ENCODE assay signal across 16 cellular contexts in genomic region chr12:45131506-45131905, GRCh38.
"Had no signal": no experiment of that assay in that cellular context is flagged by ENCODE, and none has a peak within 500 bp of the region (broad histone marks: within the 10 kb centered on the region; RNA-seq: fewer than 3 reads in every experiment).

No MANE protein-coding gene starts in this region.

- H3K27me3 ChIP-seq: cardiac muscle cell, hepatocyte, suprapubic skin, transverse colon had no signal

- H2AFZ ChIP-seq: hepatocyte had no signal

- H3K27ac ChIP-seq: cardiac muscle cell, esophagus squamous epithelium, hepatocyte, suprapubic skin, transverse colon had no signal

- DNase-seq: activated T-cell treated with anti-CD3 and anti-CD28 coated beads for 4 hours, esophagus squamous epithelium had no signal

- H3K4me1 ChIP-seq: suprapubic skin, transverse colon had no signal

- H3K27ac Mint-ChIP-seq: activated CD4-positive, alpha-beta memory T cell treated with anti-CD3 and anti-CD28 coated beads for 36 hours; activated naive CD8-positive, alpha-beta T cell treated with anti-CD3 and anti-CD28 coated beads for 36 hours; activated T-helper 1 cell treated with anti-CD3 and anti-CD28 coated beads, Interleukin-12 subunit alpha, Interleukin-12 subunit beta, Interleukin-2, Interleukin-4 antibody, amounts not matched to agents 30 ng/mL and 10 ng/mL and 1 ng/mL, durations not matched to agents 14 hours and 24 hours and 36 hours; dendritic cell treated with granulocyte-macrophage colony-stimulating factor and Interleukin-4, amounts not matched to agents 40 ng/mL and 50 ng/mL, for 4 days; effector memory CD8-positive, alpha-beta T cell; stimulated activated naive CD8-positive, alpha-beta T cell treated with anti-CD3 and anti-CD28 coated beads, Interleukin-15, amount 100 ng/mL, for 72 hours; T-helper 1 cell treated with Interleukin-12 subunit alpha and Interleukin-12 subunit beta and Interleukin-4 antibody, amounts not matched to agents 30 μg/mL and 1 μg/mL, for 36 hours; WTC11 had no signal

- H3K4me1 Mint-ChIP-seq: activated naive CD8-positive, alpha-beta T cell treated with anti-CD3 and anti-CD28 coated beads for 36 hours; stimulated activated naive CD8-positive, alpha-beta T cell treated with anti-CD3 and anti-CD28 coated beads, Interleukin-15, amount 100 ng/mL, for 72 hours had no signal

- H3K36me3 ChIP-seq: cardiac muscle cell, esophagus squamous epithelium, suprapubic skin, transverse colon had no signal

- H3K4me3 ChIP-seq: cardiac muscle cell, esophagus squamous epithelium, hepatocyte, lung, suprapubic skin, transverse colon had no signal

- H3K27me3 Mint-ChIP-seq: dendritic cell treated with granulocyte-macrophage colony-stimulating factor and Interleukin-4, amounts not matched to agents 40 ng/mL and 50 ng/mL, for 4 days had no signal

- H3K4me2 ChIP-seq: hepatocyte had no signal

- H3K79me2 ChIP-seq: hepatocyte had no signal

- H3K9me3 Mint-ChIP-seq: activated CD4-positive, alpha-beta memory T cell treated with anti-CD3 and anti-CD28 coated beads for 36 hours; activated naive CD8-positive, alpha-beta T cell treated with anti-CD3 and anti-CD28 coated beads for 36 hours; activated T-helper 1 cell treated with anti-CD3 and anti-CD28 coated beads, Interleukin-12 subunit alpha, Interleukin-12 subunit beta, Interleukin-2, Interleukin-4 antibody, amounts not matched to agents 30 ng/mL and 10 ng/mL and 1 ng/mL, durations not matched to agents 14 hours and 24 hours and 36 hours; dendritic cell treated with granulocyte-macrophage colony-stimulating factor and Interleukin-4, amounts not matched to agents 40 ng/mL and 50 ng/mL, for 4 days; effector memory CD8-positive, alpha-beta T cell; stimulated activated naive CD8-positive, alpha-beta T cell treated with anti-CD3 and anti-CD28 coated beads, Interleukin-15, amount 100 ng/mL, for 72 hours; T-helper 1 cell treated with Interleukin-12 subunit alpha and Interleukin-12 subunit beta and Interleukin-4 antibody, amounts not matched to agents 30 μg/mL and 1 μg/mL, for 36 hours had no signal

- H3K36me3 Mint-ChIP-seq: activated CD4-positive, alpha-beta memory T cell treated with anti-CD3 and anti-CD28 coated beads for 36 hours; activated naive CD8-positive, alpha-beta T cell treated with anti-CD3 and anti-CD28 coated beads for 36 hours; WTC11 had no signal

- H3K9me3 ChIP-seq: esophagus squamous epithelium, suprapubic skin, transverse colon had no signal

- H3K4me3 Mint-ChIP-seq: activated CD4-positive, alpha-beta memory T cell treated with anti-CD3 and anti-CD28 coated beads for 36 hours; activated naive CD8-positive, alpha-beta T cell treated with anti-CD3 and anti-CD28 coated beads for 36 hours; activated T-helper 1 cell treated with anti-CD3 and anti-CD28 coated beads, Interleukin-12 subunit alpha, Interleukin-12 subunit beta, Interleukin-2, Interleukin-4 antibody, amounts not matched to agents 30 ng/mL and 10 ng/mL and 1 ng/mL, durations not matched to agents 14 hours and 24 hours and 36 hours; dendritic cell treated with granulocyte-macrophage colony-stimulating factor and Interleukin-4, amounts not matched to agents 40 ng/mL and 50 ng/mL, for 4 days; effector memory CD8-positive, alpha-beta T cell; neural crest cell; stimulated activated naive CD8-positive, alpha-beta T cell treated with anti-CD3 and anti-CD28 coated beads, Interleukin-15, amount 100 ng/mL, for 72 hours; T-helper 1 cell treated with Interleukin-12 subunit alpha and Interleukin-12 subunit beta and Interleukin-4 antibody, amounts not matched to agents 30 μg/mL and 1 μg/mL, for 36 hours; WTC11 had no signal
